In the genomic region with DNA sequence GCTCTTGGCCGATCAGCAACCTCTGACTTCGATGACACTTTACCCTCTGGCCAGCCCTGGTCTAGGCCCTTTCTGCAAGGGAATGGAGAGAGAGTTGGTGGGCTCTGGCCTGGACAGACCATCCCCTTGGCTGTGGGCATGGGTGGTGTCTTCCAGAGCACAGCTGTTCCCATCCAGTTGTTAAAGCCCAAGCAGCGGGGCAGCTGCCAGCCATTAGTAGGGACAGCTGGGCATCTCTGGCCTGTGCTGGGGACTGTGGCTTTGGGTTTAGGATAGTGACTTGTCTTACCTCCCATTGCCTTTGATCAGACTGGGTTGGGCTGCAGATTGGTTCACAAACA, we compare ENCODE assay signal across 10 cellular contexts. TPM values are rescaled to one million over a fixed set of nuclear protein-coding genes. Genes with fewer than 3 reads are reported as not detected.
A peak's percentile ranks its signal among the peaks of the same experiment; 100 is the strongest.
DNase-seq lines count a peak whose midpoint lies in the region; ATAC-seq lines count a peak whose summit lies in the region.
"Had no signal": no experiment of that assay in that cellular context is flagged by ENCODE, and none has a peak within 500 bp of the region (broad histone marks: within the 10 kb centered on the region; RNA-seq: fewer than 3 reads in every experiment).

No MANE protein-coding gene starts in this region.

- peak overlapping the region; percentile 25 for H3K27ac ChIP-seq in CD8-positive, alpha-beta memory T cell (ENCODE audit: low read depth, low read length)
- H3K27ac ChIP-seq in effector memory CD4-positive, alpha-beta T cell (ENCODE audit: insufficient read depth, low read length, poor library complexity, severe bottlenecking) = peak overlapping the region; percentile 65
- no peak overlapping the region for H3K27ac ChIP-seq in neuronal stem cell (replicated peaks; ENCODE audit: low read length)
- H3K27ac ChIP-seq: cardiac muscle cell had no signal

- no peaks in the 10 kb centered on the region for H3K9me3 Mint-ChIP-seq in CD8-positive, alpha-beta memory T cell

- no peak overlapping the region for H2AFZ ChIP-seq in neuronal stem cell (ENCODE audit: low read length)

- POLR2A ChIA-PET in CD8-positive, alpha-beta memory T cell (lab: Charles Lee) = interaction anchor here (1.0 to 2.0 kb wide), 3 partner anchors 12 to 21 kb away, joined by 3 to 10 read pairs (median 4); a partner anchor contains a TSS

- H3K27ac Mint-ChIP-seq in CD8-positive, alpha-beta memory T cell = peak overlapping the region; percentile 84 to 99 (median 93)

- no peak overlapping the region for H3K23ac ChIP-seq in neuronal stem cell (ENCODE audit: low read depth, low read length, poor library complexity)

- in situ Hi-C loops in ACHN (cut with HindIII; ENCODE audit: low pct_ligation_motif_present, low pct_unique_long_range_greater_than_20kb, low sequenced_read_pairs) = no loop called here

- no peak overlapping the region for H3K9ac ChIP-seq in neuronal stem cell (ENCODE audit: low read depth, low read length, poor library complexity)

- no peak overlapping the region for H3K4me2 ChIP-seq in neuronal stem cell (ENCODE audit: insufficient read depth, low read length, poor library complexity, severe bottlenecking)

- no peak overlapping the region for H4K8ac ChIP-seq in neuronal stem cell (ENCODE audit: low read depth, low read length)

- H3K14ac ChIP-seq in neuronal stem cell (ENCODE audit: low read length) = no peak overlapping the region

- H3K4me1 Mint-ChIP-seq in CD8-positive, alpha-beta memory T cell = peaks cover 54 to 77% (median 66%) of the 10 kb centered on the region in 3 donors

- H3K36me3 ChIP-seq in CD8-positive, alpha-beta memory T cell (ENCODE audit: insufficient read depth, low read length) = peaks cover 49% of the 10 kb centered on the region
- H3K36me3 ChIP-seq in effector memory CD4-positive, alpha-beta T cell (ENCODE audit: control insufficient read depth, insufficient read depth, low read length) = peaks cover 37% of the 10 kb centered on the region
- peaks cover 19 to 36% of the 10 kb centered on the region in 2 donors for H3K36me3 ChIP-seq in neuronal stem cell (replicated peaks in 1 of 2; ENCODE audit: control insufficient read depth in 2 of 2, insufficient read depth in 2 of 2, low read length in 2 of 2)
- H3K36me3 ChIP-seq: cardiac muscle cell had no signal

- no peaks in the 10 kb centered on the region for H3K27me3 ChIP-seq in CD8-positive, alpha-beta memory T cell (ENCODE audit: insufficient read depth, low read length, poor library complexity, severe bottlenecking)
- no peaks in the 10 kb centered on the region for H3K27me3 ChIP-seq in effector memory CD4-positive, alpha-beta T cell (replicated peaks; ENCODE audit: control insufficient read depth, insufficient read depth, low read length, poor library complexity, severe bottlenecking)
- H3K27me3 ChIP-seq in neuronal stem cell (ENCODE audit: control insufficient read depth in 3 of 3, insufficient read depth in 3 of 3, low read depth in 1 of 3, low read length in 3 of 3) = peaks cover 0 to 7% (median 0%) of the 10 kb centered on the region in 3 experiments
- H3K27me3 ChIP-seq: cardiac muscle cell had no signal

- no peak for DNase-seq in CD8-positive, alpha-beta memory T cell
- peak; percentile 76 for DNase-seq in LHCN-M2 (ENCODE audit: low read depth)
- DNase-seq in effector memory CD4-positive, alpha-beta T cell = no peak
- no peak for DNase-seq in neuronal stem cell (ENCODE audit: low spot score)
- DNase-seq in NCI-H1105 (lab: John Stamatoyannopoulos, UW) = no peak
- DNase-seq in NCI-H187 treated with DMSO at 0.1 percent for 48 hours (lab: John Stamatoyannopoulos, UW) = no peak
- DNase-seq in ACHN = no peak
- DNase-seq: NCI-H226 had no signal

- peaks cover 0 to 3% of the 10 kb centered on the region in 2 donors for H3K27me3 Mint-ChIP-seq in CD8-positive, alpha-beta memory T cell

- peak overlapping the region; percentile 13 for H2AK5ac ChIP-seq in neuronal stem cell (ENCODE audit: low read depth, low read length)

- H3K18ac ChIP-seq in neuronal stem cell (ENCODE audit: low read length) = peak overlapping the region; percentile 68

- H3K4ac ChIP-seq in neuronal stem cell (ENCODE audit: low read length) = no peak overlapping the region

- peak overlapping the region; percentile 94 to 100 (median 98) for H3K4me3 Mint-ChIP-seq in CD8-positive, alpha-beta memory T cell

- no CpG with 5 or more reads among the region's 3 CpGs for WGBS in neuronal stem cell (ENCODE audit: extremely low coverage in 2 of 2, insufficient read length in 2 of 2, insufficient replicate concordance in 1 of 2), 2 donors

- peaks cover 8% of the 10 kb centered on the region for H3K79me1 ChIP-seq in neuronal stem cell (ENCODE audit: low read depth, low read length)

- H4K91ac ChIP-seq in neuronal stem cell (ENCODE audit: low read depth, low read length, poor library complexity) = no peak overlapping the region

- H2BK120ac ChIP-seq in neuronal stem cell (ENCODE audit: low read depth, low read length) = no peak overlapping the region

- peaks cover 26 to 79% (median 31%) of the 10 kb centered on the region in 3 donors for H3K36me3 Mint-ChIP-seq in CD8-positive, alpha-beta memory T cell

- ATAC-seq in HG03196 (IDR thresholded peaks at IDR 0.05; ENCODE audit: unreplicated experiment) = no peak

- H2BK5ac ChIP-seq in neuronal stem cell (ENCODE audit: low read length) = no peak overlapping the region

- peak overlapping the region; percentile 88 for H3K4me3 ChIP-seq in CD8-positive, alpha-beta memory T cell (ENCODE audit: low read length)
- peak overlapping the region; percentile 83 for H3K4me3 ChIP-seq in effector memory CD4-positive, alpha-beta T cell (ENCODE audit: insufficient read depth, low read depth, low read length, poor library complexity, severe bottlenecking)
- no peak overlapping the region for H3K4me3 ChIP-seq in neuronal stem cell (ENCODE audit: low read length in 2 of 2)
- H3K4me3 ChIP-seq: cardiac muscle cell had no signal

- H3K9me3 ChIP-seq in CD8-positive, alpha-beta memory T cell (ENCODE audit: low read length) = no peaks in the 10 kb centered on the region
- no peaks in the 10 kb centered on the region for H3K9me3 ChIP-seq in effector memory CD4-positive, alpha-beta T cell (ENCODE audit: control insufficient read depth, low read length)
- H3K9me3 ChIP-seq in neuronal stem cell (replicated peaks in 1 of 2; ENCODE audit: control insufficient read depth in 2 of 2, insufficient read depth in 1 of 2, low read depth in 1 of 2, low read length in 2 of 2) = no peaks in the 10 kb centered on the region

- no peak overlapping the region for H2BK15ac ChIP-seq in neuronal stem cell (ENCODE audit: low read length)

- H2BK12ac ChIP-seq in neuronal stem cell (ENCODE audit: low read length) = peak overlapping the region; percentile 33

- CTCF ChIA-PET in CD8-positive, alpha-beta memory T cell (lab: Charles Lee) = interaction anchor here (0.9 to 2.9 kb wide), 3 partner anchors 21 to 56 kb away, joined by 3 to 29 read pairs (median 3); a partner anchor contains a TSS

- peaks cover 60% of the 10 kb centered on the region for H3K4me1 ChIP-seq in CD8-positive, alpha-beta memory T cell (ENCODE audit: insufficient read depth, low read length)
- H3K4me1 ChIP-seq in effector memory CD4-positive, alpha-beta T cell (ENCODE audit: control insufficient read depth, insufficient read depth, low read length, poor library complexity, severe bottlenecking) = peaks cover 55% of the 10 kb centered on the region
- H3K4me1 ChIP-seq in neuronal stem cell (ENCODE audit: control insufficient read depth in 2 of 2, insufficient read depth in 1 of 2, low read depth in 1 of 2, low read length in 2 of 2) = peaks cover 29 to 39% of the 10 kb centered on the region in 2 donors

RNA-seq across cellular contexts. Expression of a gene that starts 2.8 kb away (rescaled TPM):
- 10 to 100 TPM; 78.0 to 81.6 TPM for total RNA-seq in CD8-positive, alpha-beta memory T cell
- 61.6 TPM for polyA plus RNA-seq in CD8-positive, alpha-beta memory T cell
- total RNA-seq in LHCN-M2 (2014; rRNA removed) = 80.0 and 100 TPM in 2 replicates
- polyA plus RNA-seq in LHCN-M2 (2012) = 66.9 TPM
- polyA plus RNA-seq in neuronal stem cell (2013, experiment 1 of 2) = 31.6 TPM
- polyA plus RNA-seq in neuronal stem cell (2013, experiment 2 of 2) = 31.4 TPM

RNA-seq across cellular contexts. Expression of a gene that starts 12.3 kb away (rescaled TPM):
- total RNA-seq in CD8-positive, alpha-beta memory T cell = 10 to 100 TPM; 66.4 to 69.9 TPM
- polyA plus RNA-seq in CD8-positive, alpha-beta memory T cell = 1.7 TPM
- total RNA-seq in LHCN-M2 (2014; rRNA removed) = 163 and 173 TPM in 2 replicates
- polyA plus RNA-seq in LHCN-M2 (2012) = 105 TPM
- polyA plus RNA-seq in neuronal stem cell (2013, experiment 1 of 2) = 21.7 TPM
- polyA plus RNA-seq in neuronal stem cell (2013, experiment 2 of 2) = 21.0 TPM

RNA-seq across cellular contexts. Expression of a gene that starts 17.6 kb away (rescaled TPM):
- under 1 TPM; 0.13 to 0.24 TPM for total RNA-seq in CD8-positive, alpha-beta memory T cell
- not detected for polyA plus RNA-seq in CD8-positive, alpha-beta memory T cell
- total RNA-seq in LHCN-M2 (2014; rRNA removed) = 0.46 and 0.71 TPM in 2 replicates
- 0.19 TPM for polyA plus RNA-seq in LHCN-M2 (2012)
- 0.13 TPM for polyA plus RNA-seq in neuronal stem cell (2013, experiment 1 of 2)
- polyA plus RNA-seq in neuronal stem cell (2013, experiment 2 of 2) = 0.21 TPM

RNA-seq across cellular contexts. Expression of a gene that starts 21.5 kb away (rescaled TPM):
- 10 to 100 TPM; 14.0 to 15.7 TPM for total RNA-seq in CD8-positive, alpha-beta memory T cell
- 18.4 TPM for polyA plus RNA-seq in CD8-positive, alpha-beta memory T cell
- total RNA-seq in LHCN-M2 (2014; rRNA removed) = 25.5 and 30.5 TPM in 2 replicates
- 21.4 TPM for polyA plus RNA-seq in LHCN-M2 (2012)
- polyA plus RNA-seq in neuronal stem cell (2013, experiment 1 of 2) = 1.3 TPM
- 1.3 TPM for polyA plus RNA-seq in neuronal stem cell (2013, experiment 2 of 2)

RNA-seq across cellular contexts. Expression of a gene that starts 31.3 kb away (rescaled TPM):
- 10 to 100 TPM; 72.7 to 74.9 TPM for total RNA-seq in CD8-positive, alpha-beta memory T cell
- polyA plus RNA-seq in CD8-positive, alpha-beta memory T cell = 27.0 TPM
- 84.3 and 85.6 TPM in 2 replicates for total RNA-seq in LHCN-M2 (2014; rRNA removed)
- polyA plus RNA-seq in LHCN-M2 (2012) = 69.6 TPM
- 57.7 TPM for polyA plus RNA-seq in neuronal stem cell (2013, experiment 1 of 2)
- 57.2 TPM for polyA plus RNA-seq in neuronal stem cell (2013, experiment 2 of 2)

Comparison
In these comparisons a context has a peak if more than half of its experiments do, and no peak if none do; other contexts are left out.
1. H3K4me3 ChIP-seq: peak in CD8-positive, alpha-beta memory T cell (single experiment) and effector memory CD4-positive, alpha-beta T cell (single experiment); none in neuronal stem cell (0 of 2).